20 cellular contexts compared by ENCODE assay signal in genomic region chr5:59209758-59210359, GRCh38.
DNase-seq lines count a peak whose midpoint lies in the region; ATAC-seq and TF ChIP-seq lines count a peak whose summit lies in the region.
"Had no signal": no experiment of that assay in that cellular context is flagged by ENCODE, and none has a peak within 500 bp of the region (broad histone marks: within the 10 kb centered on the region; RNA-seq: fewer than 3 reads in every experiment).

No MANE protein-coding gene starts in this region.

- H3K9me3 ChIP-seq in HEK293 (ENCODE audit: control insufficient read depth, insufficient read depth, low read depth, low read length) (no peaks in the 10 kb centered on the region), fibroblast of lung (ENCODE audit: control insufficient read depth, insufficient read depth, low read depth, low read length) (no peaks in the 10 kb centered on the region), H9 (ENCODE audit: control insufficient read depth, low read depth, low read length) (no peaks in the 10 kb centered on the region)
- H3K9me3 ChIP-seq: ascending aorta, esophagus squamous epithelium, ovary, thyroid gland had no signal

- no peaks in the 10 kb centered on the region for H4K20me1 ChIP-seq in fibroblast of lung (ENCODE audit: control insufficient read depth, extremely low read depth, insufficient read depth, low read length)
- no peaks in the 10 kb centered on the region for H4K20me1 ChIP-seq in H9 (ENCODE audit: control insufficient read depth, insufficient read depth, insufficient read length)

- H3K27ac Mint-ChIP-seq in H9, result peak overlapping the region in 1 of 3 experiments; percentile 46; a peak in 1 of 7 replicates
- H3K27ac Mint-ChIP-seq: activated CD4-positive, alpha-beta T cell treated with anti-CD3 and anti-CD28 coated beads for 36 hours; HFFc6; stimulated activated effector memory CD8-positive, alpha-beta T cell treated with anti-CD3 and anti-CD28 coated beads, Interleukin-12 subunit alpha, Interleukin-12 subunit beta, amount 100 ng/mL, for 72 hours had no signal

- no peak overlapping the region for H3K18ac ChIP-seq in H9 (ENCODE audit: insufficient read length, low read depth, low read length)

- H4K8ac ChIP-seq in H9 (replicated peaks; ENCODE audit: insufficient read length, low read depth, low read length), result no peak overlapping the region

- H3K9me3 Mint-ChIP-seq in H9, result no peaks in the 10 kb centered on the region
- H3K9me3 Mint-ChIP-seq: HFFc6; stimulated activated effector memory CD8-positive, alpha-beta T cell treated with anti-CD3 and anti-CD28 coated beads, Interleukin-12 subunit alpha, Interleukin-12 subunit beta, amount 100 ng/mL, for 72 hours had no signal

- no peaks in the 10 kb centered on the region for H3K4me1 Mint-ChIP-seq in H9
- H3K4me1 Mint-ChIP-seq: stimulated activated effector memory CD8-positive, alpha-beta T cell treated with anti-CD3 and anti-CD28 coated beads, Interleukin-12 subunit alpha, Interleukin-12 subunit beta, amount 100 ng/mL, for 72 hours had no signal

- H2BK12ac ChIP-seq in H9 (ENCODE audit: insufficient read length, low read depth, low read length), result no peak overlapping the region

- no peak overlapping the region for H2AFZ ChIP-seq in fibroblast of lung (ENCODE audit: low read length)
- H2AFZ ChIP-seq in H9 (ENCODE audit: low read length), result no peak overlapping the region

- H2BK20ac ChIP-seq in H9 (ENCODE audit: low read depth, low read length, poor library complexity, severe bottlenecking), result no peak overlapping the region

- no peak for TF ChIP-seq CTCF in HEK293 (tag by site-specific recombination; IDR thresholded peaks at IDR 0.05)
- TF ChIP-seq CTCF in fibroblast of lung (conservative IDR thresholded peaks at IDR 0.05 in 1 of 2, IDR thresholded peaks at IDR 0.05 in 1 of 2; ENCODE audit: low read depth in 1 of 2, low read length in 2 of 2), result no peak
- no peak for TF ChIP-seq CTCF in H9 (conservative IDR thresholded peaks at IDR 0.05)

- no peak overlapping the region for H2BK15ac ChIP-seq in H9 (ENCODE audit: low read depth, low read length)

- H4K91ac ChIP-seq in H9 (ENCODE audit: insufficient read length, low read depth, low read length), result no peak overlapping the region

- POLR2A ChIA-PET in HEK293 (lab: Yijun Ruan, JAX), result no interaction called here

- no CpG with 5 or more reads among the region's 3 CpGs for WGBS in H9 (ENCODE audit: extremely low coverage, insufficient read length, low lambda C conversion rate)

- H3K79me2 ChIP-seq in fibroblast of lung (ENCODE audit: control insufficient read depth, insufficient read depth, low read length), result no peaks in the 10 kb centered on the region
- no peaks in the 10 kb centered on the region for H3K79me2 ChIP-seq in H9 (ENCODE audit: insufficient read depth, low read length)

- no peak overlapping the region for H4K5ac ChIP-seq in H9 (ENCODE audit: insufficient read length, low read depth, low read length)

- H3K27me3 Mint-ChIP-seq in H9 (ENCODE audit: low read depth), result no peaks in the 10 kb centered on the region; the same call in 1 of the 2 replicates

- no peaks in the 10 kb centered on the region for H3K79me1 ChIP-seq in H9 (ENCODE audit: insufficient read depth, low read depth, low read length, poor library complexity, severe bottlenecking)

- H3K4me1 ChIP-seq in HEK293 (ENCODE audit: control insufficient read depth, insufficient read depth, low read length) (peaks cover 16% of the 10 kb centered on the region), fibroblast of lung (ENCODE audit: control insufficient read depth, extremely low read depth, insufficient read depth, low read length) (no peaks in the 10 kb centered on the region), rectal smooth muscle tissue (ENCODE audit: control insufficient read depth, insufficient read depth, low read length) (peaks cover 15% of the 10 kb centered on the region), H9 (ENCODE audit: insufficient read depth, low read length) (no peaks in the 10 kb centered on the region)
- H3K4me1 ChIP-seq: ascending aorta, esophagus squamous epithelium, thyroid gland had no signal

- no peak overlapping the region for H3T11ph ChIP-seq in H9 (ENCODE audit: low read length)

- H3K14ac ChIP-seq in H9 (ENCODE audit: insufficient read depth, low read length), result no peak overlapping the region

- no peak overlapping the region for H3K4ac ChIP-seq in H9 (ENCODE audit: low read depth, low read length)

- no peak overlapping the region for H3K4me3 Mint-ChIP-seq in H9
- H3K4me3 Mint-ChIP-seq: activated CD4-positive, alpha-beta T cell treated with anti-CD3 and anti-CD28 coated beads for 36 hours; HFFc6; stimulated activated effector memory CD8-positive, alpha-beta T cell treated with anti-CD3 and anti-CD28 coated beads, Interleukin-12 subunit alpha, Interleukin-12 subunit beta, amount 100 ng/mL, for 72 hours had no signal

- no peaks in the 10 kb centered on the region for H3K23me2 ChIP-seq in H9 (ENCODE audit: insufficient read length, low read depth, low read length, poor library complexity, severe bottlenecking)

- H3K27ac ChIP-seq in HEK293 (ENCODE audit: extremely low read depth, low read depth, low read length) (no peak overlapping the region), fibroblast of lung (ENCODE audit: insufficient read depth, low read length) (no peak overlapping the region), rectal smooth muscle tissue (ENCODE audit: low read depth, low read length) (peak overlapping the region; percentile 3), H9 (ENCODE audit: insufficient read length, low read depth, low read length) (no peak overlapping the region)
- H3K27ac ChIP-seq: ascending aorta, ovary, thyroid gland had no signal

- no peak overlapping the region for H3K4me3 ChIP-seq in HEK293 (ENCODE audit: low read depth, low read length)
- no peak overlapping the region for H3K4me3 ChIP-seq in fibroblast of lung (replicated peaks in 1 of 4; ENCODE audit: control extremely low read depth in 1 of 4, insufficient read depth in 1 of 4, low read depth in 3 of 4, low read length in 4 of 4)
- no peak overlapping the region for H3K4me3 ChIP-seq in rectal smooth muscle tissue (ENCODE audit: low read length)
- H3K4me3 ChIP-seq: ascending aorta, esophagus squamous epithelium, ovary, thyroid gland had no signal

- CTCF ChIA-PET in HEK293 (lab: Yijun Ruan, JAX), result interaction anchor here (0.6 to 4.5 kb wide), 10 partner anchors 22 to 602 kb away, joined by 3 to 28 read pairs (median 4); no protein-coding TSS in a partner anchor

- H3K23ac ChIP-seq in H9 (ENCODE audit: insufficient read length, low read depth, low read length), result no peak overlapping the region

- no peaks in the 10 kb centered on the region for H3K36me3 Mint-ChIP-seq in H9 (ENCODE audit: insufficient read depth in 1 of 3, low read depth in 3 of 3)
- H3K36me3 Mint-ChIP-seq: stimulated activated effector memory CD8-positive, alpha-beta T cell treated with anti-CD3 and anti-CD28 coated beads, Interleukin-12 subunit alpha, Interleukin-12 subunit beta, amount 100 ng/mL, for 72 hours had no signal

- no peak overlapping the region for H3K9ac ChIP-seq in fibroblast of lung (ENCODE audit: insufficient read depth, low read length)
- H3K9ac ChIP-seq in rectal smooth muscle tissue (ENCODE audit: low read length), result no peak overlapping the region
- no peak overlapping the region for H3K9ac ChIP-seq in H9 (ENCODE audit: extremely low read depth, insufficient read length, low read length)

- H3K4me2 ChIP-seq in fibroblast of lung (ENCODE audit: extremely low read depth, insufficient read depth, low read length) (no peak overlapping the region), H9 (ENCODE audit: insufficient read depth, insufficient read length, low read length) (no peak overlapping the region)

- no peak for ATAC-seq in HG03521 (IDR thresholded peaks at IDR 0.05; ENCODE audit: unreplicated experiment)
- ATAC-seq: activated CD4-positive, alpha-beta T cell treated with anti-CD3 and anti-CD28 coated beads for 36 hours; left colon; stimulated activated effector memory CD8-positive, alpha-beta T cell treated with anti-CD3 and anti-CD28 coated beads, Interleukin-12 subunit alpha, Interleukin-12 subunit beta, amount 100 ng/mL, for 72 hours had no signal

- peak; percentile 74 for DNase-seq in NCI-H446 treated with DMSO at 0.1 percent for 48 hours (lab: John Stamatoyannopoulos, UW)
- DNase-seq in fibroblast of lung (ENCODE audit: low read depth in 2 of 2), result peak; percentile 54 to 78
- DNase-seq in NCI-H1417 treated with DMSO at 0.1 percent for 48 hours (lab: John Stamatoyannopoulos, UW), result no peak
- no peak for DNase-seq in H9
- DNase-seq: activated CD4-positive, alpha-beta T cell treated with anti-CD3 and anti-CD28 coated beads for 36 hours; activated CD8-positive, alpha-beta memory T cell treated with anti-CD3 and anti-CD28 coated beads, Interleukin-2, amount 50 U/mL, for 4 hours; C1 segment of cervical spinal cord; DMS53; esophagus squamous epithelium; HFFc6; left colon; ovary; SHP77; T-helper 9 cell; thyroid gland had no signal

- H3K36me3 ChIP-seq in HEK293 (ENCODE audit: control insufficient read depth in 2 of 2, insufficient read depth in 1 of 2, low read length in 2 of 2) (peaks cover 0 to 1% of the 10 kb centered on the region in 2 experiments; a peak in 1 of 3 replicates), fibroblast of lung (ENCODE audit: control insufficient read depth, insufficient read depth, low read length) (no peaks in the 10 kb centered on the region), rectal smooth muscle tissue (ENCODE audit: control insufficient read depth, insufficient read depth, low read length) (no peaks in the 10 kb centered on the region)
- H3K36me3 ChIP-seq: ovary, thyroid gland had no signal

- no peak overlapping the region for H2BK120ac ChIP-seq in H9 (ENCODE audit: low read depth, low read length, poor library complexity, severe bottlenecking)

- H2BK5ac ChIP-seq in H9 (ENCODE audit: insufficient read length, low read length), result no peak overlapping the region

- H3K27me3 ChIP-seq in fibroblast of lung (ENCODE audit: control insufficient read depth, insufficient read depth, low read length), result no peaks in the 10 kb centered on the region
- no peaks in the 10 kb centered on the region for H3K27me3 ChIP-seq in rectal smooth muscle tissue (ENCODE audit: control insufficient read depth, insufficient read depth, low read length)
- H3K27me3 ChIP-seq in H9 (ENCODE audit: insufficient read depth, low read length), result no peaks in the 10 kb centered on the region
- H3K27me3 ChIP-seq: ascending aorta, esophagus squamous epithelium, ovary, thyroid gland had no signal

- H3K56ac ChIP-seq in H9 (ENCODE audit: insufficient read length, low read depth, low read length), result no peak overlapping the region

- H2AK5ac ChIP-seq in H9 (ENCODE audit: insufficient read length, low read length), result no peak overlapping the region

TF ChIP-seq in HEK293, 187 proteins besides CTCF, POLR2A, EP300 and RAD21 (continues in another document):
- TF ChIP-seq ZNF10 (tag by site-specific recombination; IDR thresholded peaks at IDR 0.05), result peak; percentile 28; the same call in 1 of the 2 replicates

Comparison
In these comparisons a context has a peak if more than half of its experiments do, and no peak if none do; other contexts are left out.
1. DNase-seq: peak in NCI-H446 treated with DMSO at 0.1 percent for 48 hours (single experiment) and fibroblast of lung (2 of 2); none in NCI-H1417 treated with DMSO at 0.1 percent for 48 hours (single experiment) and H9 (single experiment).